Comparison of ENCODE assay signal across 2 cellular contexts in genomic region chr16:86584726-86585721, GRCh38.
TF ChIP-seq lines count a peak whose summit lies in the region.

No MANE protein-coding gene starts in this region.

TF ChIP-seq in A549, 52 proteins besides CTCF, POLR2A, EP300 and RAD21 (continued from another document):
- TF ChIP-seq MAX (IDR thresholded peaks at IDR 0.05), result peak; percentile 72
- TF ChIP-seq HES2 (IDR thresholded peaks at IDR 0.05), result no peak
- no peak for TF ChIP-seq MAFK (IDR thresholded peaks at IDR 0.05; ENCODE audit: partially characterized antibody)
- no peak for TF ChIP-seq RFX5 (IDR thresholded peaks at IDR 0.05)
- no peak; the same call in 1 of the 2 replicates for TF ChIP-seq GATA3 (IDR thresholded peaks at IDR 0.05; ENCODE audit: borderline replicate concordance)
- no peak for TF ChIP-seq PBX3 (IDR thresholded peaks at IDR 0.05)
- no peak for TF ChIP-seq BCL3 (IDR thresholded peaks at IDR 0.05)

TF ChIP-seq in HCT116, 20 proteins besides CTCF, POLR2A, EP300 and RAD21 (continued from another document):
- no peak for TF ChIP-seq YY1 (IDR thresholded peaks at IDR 0.05; ENCODE audit: extremely low read depth, insufficient replicate concordance, low read depth, low read length)
